In the genomic region with DNA sequence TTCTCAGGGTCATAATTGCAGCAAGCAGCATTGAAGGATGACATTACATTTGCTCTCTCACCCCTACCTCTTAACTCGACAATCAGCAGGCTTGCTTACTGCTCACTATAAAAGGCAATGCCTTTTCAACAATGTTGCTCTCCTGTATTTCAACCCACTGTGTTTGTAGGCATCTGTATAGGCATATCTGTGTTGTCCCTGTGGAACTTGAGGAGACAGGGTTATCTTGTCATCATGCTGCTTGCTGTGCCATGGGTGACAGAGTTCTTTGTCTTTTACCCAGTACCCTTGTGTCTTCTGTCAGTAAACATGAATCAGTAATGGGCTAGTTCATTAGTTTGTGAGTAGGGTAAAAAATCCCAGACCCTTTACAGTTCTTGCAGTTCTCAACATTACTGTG, we compare ENCODE assay signal across 20 cellular contexts. TPM values are rescaled to one million over a fixed set of nuclear protein-coding genes. Genes with fewer than 3 reads are reported as not detected.
DNase-seq lines count a peak whose midpoint lies in the region; ATAC-seq, FAIRE-seq and TF ChIP-seq lines count a peak whose summit lies in the region.
"Had no signal": no experiment of that assay in that cellular context is flagged by ENCODE, and none has a peak within 500 bp of the region (broad histone marks: within the 10 kb centered on the region; RNA-seq: fewer than 3 reads in every experiment).

No MANE protein-coding gene starts in this region.

- no peak overlapping the region for H2AFZ ChIP-seq in H1 (ENCODE audit: low read length)
- H2AFZ ChIP-seq: GM23338 had no signal

- H3K18ac ChIP-seq in H1 (ENCODE audit: extremely low read depth, low read length) (no peak overlapping the region), mesendoderm (ENCODE audit: low read length) (no peak overlapping the region)

- no peak overlapping the region for H2BK120ac ChIP-seq in H1 (replicated peaks; ENCODE audit: low read depth, low read length)
- H2BK120ac ChIP-seq in mesendoderm (ENCODE audit: low read depth, low read length), result no peak overlapping the region

- H3K23me2 ChIP-seq in H1 (ENCODE audit: low read depth, low read length), result no peaks in the 10 kb centered on the region; the same call in 1 of the 2 replicates

- H3K4me3 ChIP-seq in H1 (ENCODE audit: extremely low read depth in 1 of 4, insufficient read depth in 2 of 4, low read depth in 3 of 4, low read length in 4 of 4) (no peak overlapping the region; a peak in 1 of 8 replicates), mesendoderm (ENCODE audit: low read length) (no peak overlapping the region)
- H3K4me3 ChIP-seq: GM23338, MG63, SJSA1 had no signal

- H2BK12ac ChIP-seq in H1 (ENCODE audit: low read depth, low read length), result no peak overlapping the region

- H2BK15ac ChIP-seq in H1 (ENCODE audit: low read length) (no peak overlapping the region), mesendoderm (replicated peaks; ENCODE audit: low read depth) (no peak overlapping the region)

- peak overlapping the region; percentile 48 for H3K14ac ChIP-seq in H1 (ENCODE audit: insufficient read length)

- H3K23ac ChIP-seq in H1 (ENCODE audit: insufficient read length), result peak overlapping the region; percentile 52
- no peak overlapping the region for H3K23ac ChIP-seq in mesendoderm (ENCODE audit: low read length)

- H2BK20ac ChIP-seq in H1 (ENCODE audit: low read length), result no peak overlapping the region

- H3K27ac ChIP-seq in H1 (ENCODE audit: low read depth, low read length) (no peak overlapping the region), mesendoderm (ENCODE audit: low read depth, low read length) (no peak overlapping the region)
- H3K27ac ChIP-seq: 22Rv1, C4-2B, KMS-11, SJSA1 had no signal

- H4K8ac ChIP-seq in H1 (ENCODE audit: extremely low read depth, insufficient read depth, low read length), result no peak overlapping the region
- no peak overlapping the region for H4K8ac ChIP-seq in mesendoderm (ENCODE audit: low read depth, low read length)

- H4K20me1 ChIP-seq in H1 (replicated peaks in 1 of 2; ENCODE audit: control insufficient read depth in 1 of 2, insufficient read depth in 2 of 2, low read length in 2 of 2), result peaks cover 10 to 17% of the 10 kb centered on the region in 2 experiments

- FAIRE-seq in H1 (lab: Jason Lieb, UNC), result no peak

- TF ChIP-seq EP300 in H1 (IDR thresholded peaks at IDR 0.05; ENCODE audit: borderline replicate concordance in 1 of 2, low read depth in 2 of 2, low read length in 2 of 2), result no peak

- DNase-seq in NCI-H2227 treated with DMSO at 0.1 percent for 48 hours (lab: John Stamatoyannopoulos, UW), result peak; percentile 3
- no peak for DNase-seq in NCI-H2227 (lab: John Stamatoyannopoulos, UW; ENCODE audit: unreplicated experiment)
- no peak for DNase-seq in H1 (ENCODE audit: low read depth in 1 of 2, low spot score in 2 of 2)
- peak; percentile 47 for DNase-seq in mesendoderm
- DNase-seq in superior temporal gyrus (ENCODE audit: extremely low spot score), result peak; percentile 49
- no peak for DNase-seq in kidney glomerular epithelial cell (lab: John Stamatoyannopoulos, UW)
- DNase-seq: EL, HFFc6, MG63, NCI-H1105, NCI-H1694 treated with DMSO at 0.1 percent for 48 hours, NCI-H446, PC-3 had no signal

- POLR2A ChIA-PET in H1 (lab: Charles Lee; ENCODE audit: partially characterized antibody), result interaction anchor here (1.0 to 1.2 kb wide), 2 partner anchors 13 to 87 kb away, joined by 3 read pairs; no protein-coding TSS in a partner anchor

- ATAC-seq in GM21717 (IDR thresholded peaks at IDR 0.05; ENCODE audit: unreplicated experiment) (no peak), GM21576 (IDR thresholded peaks at IDR 0.05; ENCODE audit: unreplicated experiment) (no peak)
- ATAC-seq: GM23338, PC-3 had no signal

- H3K56ac ChIP-seq in H1 (replicated peaks; ENCODE audit: insufficient read length, low read depth, low read length) (no peak overlapping the region), mesendoderm (ENCODE audit: low read length) (no peak overlapping the region)

- CTCF ChIA-PET in H1 (lab: Charles Lee; ENCODE audit: partially characterized antibody), result interaction anchor here (0.6 kb wide), 1 partner anchor 69 kb away, joined by 4 read pairs; no protein-coding TSS in a partner anchor

- no peaks in the 10 kb centered on the region for H3K9me3 ChIP-seq in H1 (ENCODE audit: insufficient read depth in 2 of 2, low read depth in 1 of 2, low read length in 1 of 2)
- H3K9me3 ChIP-seq: MG63, SJSA1 had no signal

- TF ChIP-seq CTCF in H1 (IDR thresholded peaks at IDR 0.05; ENCODE audit: control extremely low read depth in 1 of 3, insufficient read depth in 1 of 3, low read depth in 1 of 3, low read length in 3 of 3), result no peak

- H3K79me1 ChIP-seq in H1 (ENCODE audit: low read depth, low read length) (peaks cover 5% of the 10 kb centered on the region), mesendoderm (ENCODE audit: low read length) (peaks cover 8% of the 10 kb centered on the region)

- WGBS in H1 (ENCODE audit: extremely low coverage in 1 of 2, insufficient coverage in 1 of 2, insufficient read length in 1 of 2, insufficient replicate concordance in 2 of 2, low coverage in 1 of 2, low lambda C conversion rate in 2 of 2, missing lambda C conversion rate in 1 of 2), 2 experiments, result 78% methylated on average over 1 of the region's 1 CpG; no CpG with 5 or more reads in 1 of the 2 experiments
- no CpG with 5 or more reads among the region's 1 CpG for WGBS in mesendoderm (ENCODE audit: extremely low coverage, insufficient coverage, low lambda C conversion rate)

- no peak for TF ChIP-seq POLR2A in H1 (IDR thresholded peaks at IDR 0.05; ENCODE audit: control extremely low read depth in 1 of 2, low read depth in 2 of 2, low read length in 2 of 2)

- no peak overlapping the region for H3K4me2 ChIP-seq in H1 (ENCODE audit: insufficient read depth in 1 of 2, low read depth in 2 of 2, low read length in 2 of 2)
- no peak overlapping the region for H3K4me2 ChIP-seq in mesendoderm (ENCODE audit: low read length)
- H3K4me2 ChIP-seq: GM23338, KMS-11 had no signal

- peak overlapping the region; percentile 60 for H4K5ac ChIP-seq in H1 (ENCODE audit: insufficient read length, low read depth, low read length)
- no peak overlapping the region for H4K5ac ChIP-seq in mesendoderm (ENCODE audit: low read length)

- H3K9ac ChIP-seq in H1 (replicated peaks in 1 of 4; ENCODE audit: extremely low read depth in 1 of 4, low read depth in 3 of 4, low read length in 3 of 4) (no peak overlapping the region), mesendoderm (ENCODE audit: low read length) (no peak overlapping the region)
- H3K9ac ChIP-seq: KMS-11 had no signal

- peaks cover 0 to 3% (median 1%) of the 10 kb centered on the region in 4 experiments; a peak in 2 of 7 replicates for H3K4me1 ChIP-seq in H1 (replicated peaks in 1 of 4; ENCODE audit: control insufficient read depth in 3 of 4, insufficient read depth in 4 of 4, low read length in 3 of 4)
- peaks cover 2% of the 10 kb centered on the region for H3K4me1 ChIP-seq in mesendoderm (ENCODE audit: control insufficient read depth, low read depth, low read length)
- H3K4me1 ChIP-seq: SJSA1 had no signal

- H4K91ac ChIP-seq in H1 (replicated peaks; ENCODE audit: insufficient read length, low read length), result no peak overlapping the region

- no peaks in the 10 kb centered on the region for H3K36me3 ChIP-seq in H1 (ENCODE audit: control insufficient read depth in 2 of 4, insufficient read depth in 4 of 4, low read length in 3 of 4)
- no peaks in the 10 kb centered on the region for H3K36me3 ChIP-seq in mesendoderm (ENCODE audit: control insufficient read depth, insufficient read depth, low read length)
- H3K36me3 ChIP-seq: MG63, SJSA1 had no signal

- H3K4ac ChIP-seq in H1 (replicated peaks; ENCODE audit: insufficient read length, low read depth, low read length) (no peak overlapping the region), mesendoderm (ENCODE audit: low read depth, low read length) (no peak overlapping the region)

- H2BK5ac ChIP-seq in H1 (ENCODE audit: low read depth, low read length), result no peak overlapping the region
- no peak overlapping the region for H2BK5ac ChIP-seq in mesendoderm (ENCODE audit: low read length)

- no peak for TF ChIP-seq RAD21 in H1 (IDR thresholded peaks at IDR 0.05 in 1 of 2, conservative IDR thresholded peaks at IDR 0.05 in 1 of 2; ENCODE audit: low read depth in 2 of 2, low read length in 2 of 2)

- H3K79me2 ChIP-seq in H1 (ENCODE audit: control insufficient read depth in 1 of 2, insufficient read depth in 2 of 2, low read length in 2 of 2) (peaks cover 12 to 100% of the 10 kb centered on the region in 2 experiments), mesendoderm (ENCODE audit: control insufficient read depth, insufficient read depth, low read length) (peaks cover 45% of the 10 kb centered on the region)

- H3K27me3 ChIP-seq in H1 (replicated peaks in 1 of 4; ENCODE audit: control insufficient read depth in 3 of 4, extremely low read depth in 1 of 4, insufficient read depth in 3 of 4, low read length in 3 of 4) (peaks cover 0 to 1% (median 0%) of the 10 kb centered on the region in 4 experiments; a peak in 1 of 7 replicates), mesendoderm (ENCODE audit: insufficient read depth, low read length, poor library complexity) (no peaks in the 10 kb centered on the region)
- H3K27me3 ChIP-seq: MG63, SJSA1 had no signal

- H2AK5ac ChIP-seq in H1 (ENCODE audit: low read depth, low read length) (no peak overlapping the region), mesendoderm (ENCODE audit: low read length) (no peak overlapping the region)

TF ChIP-seq in H1, 55 proteins besides CTCF, POLR2A, EP300 and RAD21 (continues in another document):
- TF ChIP-seq TAF7 (optimal IDR thresholded peaks at IDR 0.05; ENCODE audit: borderline replicate concordance, low read depth, low read length) (no peak), KDM4A (IDR thresholded peaks at IDR 0.05; ENCODE audit: low read depth, low read length, severe bottlenecking) (no peak), BCL11A (IDR thresholded peaks at IDR 0.05; ENCODE audit: low read depth in 2 of 2, low read length in 2 of 2) (no peak)

RNA-seq across cellular contexts. Expression of a gene that starts 25.1 kb away (rescaled TPM):
- 69.3 and 70.9 TPM in 2 replicates for total RNA-seq in H1 (2021; fragmentation: NEBNext Ultra II Directional; extraction: Animal tissue kit (Norgen Biotek cat#: 25700))
- 6.5 and 10.1 TPM in 2 replicates for polyA plus RNA-seq in H1 (2011; rRNA removed)
- 14.1 TPM for polyA plus RNA-seq in H1 (2011; cell fraction: cytosol; rRNA removed)
- polyA plus RNA-seq in H1 (2011; cell fraction: nucleus; rRNA removed), result 19.3 TPM
- polyA plus RNA-seq in H1 (2012, experiment 1 of 2), result 18.2 to 36.0 TPM (median 23.5 TPM) in 4 replicates
- polyA plus RNA-seq in H1 (2012, experiment 2 of 2), result 0.94 TPM
- 35.3 TPM for polyA plus RNA-seq in H1 (2013, experiment 1 of 2)
- polyA plus RNA-seq in H1 (2013, experiment 2 of 2), result 34.5 TPM
- 35.0 and 43.7 TPM in 2 replicates for polyA minus RNA-seq in H1 (2011; rRNA and poly(A)+ RNA removed)
- polyA minus RNA-seq in H1 (2011; cell fraction: cytosol; rRNA and poly(A)+ RNA removed), result 38.8 TPM
- 162 TPM for polyA minus RNA-seq in H1 (2011; cell fraction: nucleus; rRNA and poly(A)+ RNA removed)
- polyA plus RNA-seq in mesendoderm (2013, experiment 1 of 2), result 33.4 TPM
- polyA plus RNA-seq in mesendoderm (2013, experiment 2 of 2), result 34.1 TPM

Comparison
In these comparisons a context has a peak if more than half of its experiments do, and no peak if none do; other contexts are left out.
1. DNase-seq: peak in NCI-H2227 treated with DMSO at 0.1 percent for 48 hours (single experiment), mesendoderm (single experiment) and superior temporal gyrus (single experiment); none in NCI-H2227 (single experiment), H1 (0 of 2) and kidney glomerular epithelial cell (single experiment).